1 cellular context compared by ENCODE assay signal in genomic region chr3:187738089-187738399, GRCh38.
TF ChIP-seq lines count a peak whose summit lies in the region.

No MANE protein-coding gene starts in this region.

TF ChIP-seq in SK-N-SH treated with all-trans-retinoic acid at 6 μM for 48 hours, 23 proteins besides CTCF, POLR2A, EP300 and RAD21 (continued from another document):
- TF ChIP-seq CSDC2 (CRISPR knock-in tag; IDR thresholded peaks at IDR 0.05) (no peak), OSR1 (CRISPR knock-in tag; IDR thresholded peaks at IDR 0.05) (no peak), POU6F1 (CRISPR knock-in tag; IDR thresholded peaks at IDR 0.05; ENCODE audit: borderline replicate concordance, low read depth) (no peak), ZNF8 (CRISPR knock-in tag; IDR thresholded peaks at IDR 0.05) (no peak), TCF4 (CRISPR knock-in tag; IDR thresholded peaks at IDR 0.05; ENCODE audit: borderline replicate concordance) (no peak), ESRRG (CRISPR knock-in tag; IDR thresholded peaks at IDR 0.05) (no peak), GLIS3 (CRISPR knock-in tag; IDR thresholded peaks at IDR 0.05) (no peak), ZC3H10 (CRISPR knock-in tag; IDR thresholded peaks at IDR 0.05) (no peak)
TF ChIP-seq in SK-N-SH treated with all-trans-retinoic acid at 6 μM for 48 hours: peak in this region for 0.
